30 cellular contexts compared by ENCODE assay signal in genomic region chr1:109613396-109614147, GRCh38. TPM values are rescaled to one million over a fixed set of nuclear protein-coding genes. Genes with fewer than 3 reads are reported as not detected.
DNase-seq lines count a peak whose midpoint lies in the region; ATAC-seq and TF ChIP-seq lines count a peak whose summit lies in the region.
"Had no signal": no experiment of that assay in that cellular context is flagged by ENCODE, and none has a peak within 500 bp of the region (broad histone marks: within the 10 kb centered on the region; RNA-seq: fewer than 3 reads in every experiment).

No MANE protein-coding gene starts in this region.

- no peak overlapping the region for H3K27ac Mint-ChIP-seq in GM23338
- H3K27ac Mint-ChIP-seq: activated T-cell treated with anti-CD3 and anti-CD28 coated beads, Interleukin-2, amount 50 U/mL, for 24 hours; dendritic cell treated with granulocyte-macrophage colony-stimulating factor and Interleukin-4, amounts not matched to agents 40 ng/mL and 50 ng/mL, for 4 days had no signal

- intact Hi-C loops in HCT116 (cut with micrococcal nuclease) (no loop called here), A673 (cut with micrococcal nuclease; ENCODE audit: unreplicated experiment) (no loop called here), mammary epithelial cell (cut with micrococcal nuclease) (no loop called here)

- ATAC-seq in HCT116 (no peak), GM23338 (no peak)
- ATAC-seq: foreskin keratinocyte, HepG2, psoas muscle had no signal

- H3K27ac ChIP-seq in AG04450 (ENCODE audit: low read depth, low read length): peak overlapping the region; percentile 47
- H3K27ac ChIP-seq in HCT116 (ENCODE audit: low read depth, low read length): no peak overlapping the region
- no peak overlapping the region for H3K27ac ChIP-seq in GM23338 (ENCODE audit: low read depth)
- H3K27ac ChIP-seq in A673 (ENCODE audit: low read depth, low read length, poor library complexity, severe bottlenecking): no peak overlapping the region
- no peak overlapping the region for H3K27ac ChIP-seq in mammary epithelial cell (ENCODE audit: insufficient read depth, low read depth, low read length)
- H3K27ac ChIP-seq: adrenal gland, cardiac muscle cell, foreskin keratinocyte, psoas muscle, SK-N-MC had no signal

- TF ChIP-seq CTCF in AG04450 (IDR thresholded peaks at IDR 0.05; ENCODE audit: low read depth, low read length) (no peak), HCT116 (IDR thresholded peaks at IDR 0.05 in 2 of 3, conservative IDR thresholded peaks at IDR 0.05 in 1 of 3; ENCODE audit: borderline replicate concordance in 1 of 3, insufficient read depth in 1 of 3, low read depth in 2 of 3, low read length in 2 of 3) (no peak), GM23338 (conservative IDR thresholded peaks at IDR 0.05; ENCODE audit: low read depth in 2 of 2) (no peak), A673 (conservative IDR thresholded peaks at IDR 0.05; ENCODE audit: low read depth, low read length) (no peak), mammary epithelial cell (conservative IDR thresholded peaks at IDR 0.05 in 1 of 2, IDR thresholded peaks at IDR 0.05 in 1 of 2; ENCODE audit: extremely low read depth in 1 of 2, insufficient read depth in 1 of 2, low read depth in 1 of 2, low read length in 2 of 2) (no peak)

- H3K27me3 ChIP-seq in AG04450 (ENCODE audit: control insufficient read depth, insufficient read depth, low read length) (no peaks in the 10 kb centered on the region), HCT116 (ENCODE audit: insufficient read depth, low read length) (no peaks in the 10 kb centered on the region), GM23338 (ENCODE audit: insufficient read depth) (no peaks in the 10 kb centered on the region), A673 (replicated peaks; ENCODE audit: insufficient read depth, low read depth, low read length, poor library complexity) (no peaks in the 10 kb centered on the region), mammary epithelial cell (ENCODE audit: insufficient read depth, low read length) (no peaks in the 10 kb centered on the region)
- H3K27me3 ChIP-seq: adrenal gland, cardiac muscle cell, foreskin keratinocyte, heart right ventricle had no signal

- no peak for TF ChIP-seq POLR2A in HCT116 (IDR thresholded peaks at IDR 0.05; ENCODE audit: borderline replicate concordance, extremely low read depth, insufficient read depth, insufficient read length)

- BruUV-seq in HCT116 (replicated peaks; lab: Mats Ljungman, UMichigan): no TSS peak
- BruUV-seq in A673 (replicated peaks; lab: Mats Ljungman, UMichigan): no TSS peak
- no TSS peak for BruUV-seq in mammary epithelial cell (replicated peaks; lab: Mats Ljungman, UMichigan)

- H3K4me1 Mint-ChIP-seq in GM23338: peaks cover 30% of the 10 kb centered on the region

- RAD21 ChIA-PET in HCT116 (lab: Charles Lee; ENCODE audit: low non-redundant PET in 1 of 2, low total read pairs in 2 of 2, uncharacterized antibody in 2 of 2, unreplicated experiment in 2 of 2): no interaction called here

- H3K9me3 ChIP-seq in AG04450 (ENCODE audit: control insufficient read depth, insufficient read depth, low read length) (no peaks in the 10 kb centered on the region), HCT116 (ENCODE audit: control insufficient read depth in 1 of 2, insufficient read depth in 1 of 2, low read depth in 1 of 2, low read length in 2 of 2) (no peaks in the 10 kb centered on the region), A673 (ENCODE audit: low read depth, low read length, poor library complexity, severe bottlenecking) (no peaks in the 10 kb centered on the region), mammary epithelial cell (replicated peaks; ENCODE audit: insufficient read depth, low read length) (no peaks in the 10 kb centered on the region)
- H3K9me3 ChIP-seq: adrenal gland, HAP-1, heart right ventricle, psoas muscle had no signal

- H3K4me2 ChIP-seq in HCT116 (ENCODE audit: low read length) (peak overlapping the region; percentile 13), GM23338 (no peak overlapping the region), mammary epithelial cell (ENCODE audit: insufficient read depth, low read depth, low read length) (no peak overlapping the region)

- H3K9ac ChIP-seq in HCT116 (ENCODE audit: low read length): no peak overlapping the region
- no peak overlapping the region for H3K9ac ChIP-seq in mammary epithelial cell (ENCODE audit: insufficient read depth, low read length)

- H3K4me3 ChIP-seq in AG04450 (ENCODE audit: low read depth, low read length): no peak overlapping the region
- no peak overlapping the region for H3K4me3 ChIP-seq in HCT116 (replicated peaks in 1 of 2; ENCODE audit: low read depth in 1 of 2, low read length in 2 of 2)
- no peak overlapping the region for H3K4me3 ChIP-seq in GM23338
- H3K4me3 ChIP-seq in A673 (ENCODE audit: low read depth, low read length, poor library complexity, severe bottlenecking): no peak overlapping the region
- H3K4me3 ChIP-seq in mammary epithelial cell (replicated peaks in 1 of 3; ENCODE audit: insufficient read depth in 1 of 3, low read depth in 2 of 3, low read length in 3 of 3): no peak overlapping the region
- H3K4me3 ChIP-seq: adrenal gland, cardiac muscle cell, HAP-1, heart right ventricle, psoas muscle, SK-N-MC had no signal

- dilution Hi-C loops in mammary epithelial cell (cut with HindIII; ENCODE audit: low sequenced_read_pairs): no loop called here

- WGBS in mammary epithelial cell (ENCODE audit: low coverage, missing lambda C conversion rate): 66% methylated on average over 7 of the region's 7 CpGs

- CTCF ChIA-PET in AG04450 (lab: Charles Lee): interaction anchor here (0.8 to 2.4 kb wide), 5 partner anchors 27 to 163 kb away, joined by 3 to 13 read pairs (median 4); no protein-coding TSS in a partner anchor
- CTCF ChIA-PET in HCT116 (lab: Charles Lee): interaction anchor here (1.2 to 1.5 kb wide), 3 partner anchors 17 to 68 kb away, joined by 3 to 6 read pairs (median 3); no protein-coding TSS in a partner anchor
- CTCF ChIA-PET in A673 (lab: Charles Lee): no interaction called here
- CTCF ChIA-PET in mammary epithelial cell (lab: Charles Lee; ENCODE audit: low non-redundant PET): interaction anchor here (0.7 kb wide), 1 partner anchor 66 kb away, joined by 5 read pairs; no protein-coding TSS in a partner anchor

- H3K4me1 ChIP-seq in HCT116 (ENCODE audit: control insufficient read depth in 1 of 2, insufficient read depth in 2 of 2, low read length in 2 of 2) (peaks cover 16 to 52% of the 10 kb centered on the region in 2 experiments), GM23338 (ENCODE audit: insufficient read depth) (peaks cover 22% of the 10 kb centered on the region), A673 (ENCODE audit: insufficient read depth, low read length, poor library complexity, severe bottlenecking) (peaks cover 8% of the 10 kb centered on the region), mammary epithelial cell (ENCODE audit: insufficient read depth, low read length) (peaks cover 13% of the 10 kb centered on the region)
- H3K4me1 ChIP-seq: adrenal gland, psoas muscle had no signal

- no peaks in the 10 kb centered on the region for H3K79me2 ChIP-seq in HCT116 (ENCODE audit: insufficient read depth, low read length)
- no peaks in the 10 kb centered on the region for H3K79me2 ChIP-seq in GM23338 (replicated peaks; ENCODE audit: insufficient read depth)
- no peaks in the 10 kb centered on the region for H3K79me2 ChIP-seq in mammary epithelial cell (ENCODE audit: insufficient read depth, low read length)

- H3K4me3 Mint-ChIP-seq in GM23338: no peak overlapping the region
- H3K4me3 Mint-ChIP-seq: activated T-cell treated with anti-CD3 and anti-CD28 coated beads, Interleukin-2, amount 50 U/mL, for 24 hours; dendritic cell treated with granulocyte-macrophage colony-stimulating factor and Interleukin-4, amounts not matched to agents 40 ng/mL and 50 ng/mL, for 4 days; neural crest cell had no signal

- in situ Hi-C loops in mammary epithelial cell (cut with MboI; ENCODE audit: low sequenced_read_pairs in 2 of 2): no loop called here

- H3K36me3 ChIP-seq in HCT116 (ENCODE audit: control insufficient read depth in 1 of 2, insufficient read depth in 2 of 2, low read length in 2 of 2) (no peaks in the 10 kb centered on the region), GM23338 (ENCODE audit: insufficient read depth) (no peaks in the 10 kb centered on the region), A673 (ENCODE audit: insufficient read depth, low read length, poor library complexity, severe bottlenecking) (no peaks in the 10 kb centered on the region), mammary epithelial cell (ENCODE audit: insufficient read depth, low read length) (no peaks in the 10 kb centered on the region)
- H3K36me3 ChIP-seq: adrenal gland, cardiac muscle cell, HAP-1, heart right ventricle had no signal

- H2AFZ ChIP-seq in HCT116 (ENCODE audit: low read depth, low read length, poor library complexity, severe bottlenecking) (no peak overlapping the region), GM23338 (no peak overlapping the region), mammary epithelial cell (ENCODE audit: low read depth, low read length) (no peak overlapping the region)

- no peaks in the 10 kb centered on the region for H3K9me3 Mint-ChIP-seq in GM23338
- H3K9me3 Mint-ChIP-seq: activated T-cell treated with anti-CD3 and anti-CD28 coated beads, Interleukin-2, amount 50 U/mL, for 24 hours; dendritic cell treated with granulocyte-macrophage colony-stimulating factor and Interleukin-4, amounts not matched to agents 40 ng/mL and 50 ng/mL, for 4 days; neural crest cell had no signal

- POLR2A ChIA-PET in AG04450 (lab: Yijun Ruan, JAX): interaction anchor here (1.9 kb wide), 1 partner anchor 65 kb away, joined by 10 read pairs; the partner anchor contains the start of gene GNAI3
- POLR2A ChIA-PET in HCT116 (lab: Charles Lee): interaction anchor here (0.5 to 1.5 kb wide), 2 partner anchors 38 to 65 kb away, joined by 4 to 5 read pairs; partner anchors contain the start of gene GNAI3
- POLR2A ChIA-PET in A673 (lab: Charles Lee; ENCODE audit: low non-redundant PET): no interaction called here

- no peaks in the 10 kb centered on the region for H4K20me1 ChIP-seq in HCT116 (ENCODE audit: insufficient read depth)
- H4K20me1 ChIP-seq in GM23338 (replicated peaks; ENCODE audit: insufficient read depth): no peaks in the 10 kb centered on the region
- no peaks in the 10 kb centered on the region for H4K20me1 ChIP-seq in mammary epithelial cell (ENCODE audit: insufficient read depth, low read length)

- H3K27me3 Mint-ChIP-seq in GM23338 (ENCODE audit: insufficient read depth, low read depth, poor library complexity): peaks cover 8% of the 10 kb centered on the region
- H3K27me3 Mint-ChIP-seq: activated T-cell treated with anti-CD3 and anti-CD28 coated beads, Interleukin-2, amount 50 U/mL, for 24 hours; dendritic cell treated with granulocyte-macrophage colony-stimulating factor and Interleukin-4, amounts not matched to agents 40 ng/mL and 50 ng/mL, for 4 days had no signal

- H3F3A ChIP-seq in GM23338 (replicated peaks; ENCODE audit: low read depth): no peaks in the 10 kb centered on the region

- DNase-seq in AG04450 (ENCODE audit: low read depth, low spot score): no peak
- DNase-seq in HCT116 (ENCODE audit: low read depth, low spot score): no peak
- peak; percentile 53 for DNase-seq in dermis blood vessel endothelial cell
- DNase-seq in lung microvascular endothelial cell (ENCODE audit: low read depth in 2 of 2): peak; percentile 33 to 43
- DNase-seq in iPS-NIHi7 (ENCODE audit: extremely low spot score): no peak
- no peak for DNase-seq in GM23338 (ENCODE audit: low spot score)
- DNase-seq in A673 (ENCODE audit: low spot score): no peak
- no peak for DNase-seq in mammary epithelial cell
- DNase-seq: activated CD4-positive, alpha-beta T cell treated with anti-CD3 and anti-CD28 coated beads for 48 hours; activated T-cell treated with anti-CD3 and anti-CD28 coated beads, Interleukin-2, amount 50 U/mL, for 24 hours; adrenal gland; Calu3; DND-41; heart right ventricle; NCI-H1048; NCI-H1694 treated with DMSO at 0.1 percent for 48 hours; NCI-H69; psoas muscle; stimulated activated CD4-positive, alpha-beta T cell treated with anti-CD3 and anti-CD28 coated beads, Interleukin-1b, Interleukin-23, amount 100 ng/mL, for 48 hours; T-helper 2 cell had no signal

- TF ChIP-seq RAD21 in HCT116 (IDR thresholded peaks at IDR 0.05; ENCODE audit: low read depth): no peak

- H3K9me2 ChIP-seq in HCT116 (ENCODE audit: insufficient read depth) (no peaks in the 10 kb centered on the region), GM23338 (ENCODE audit: insufficient read depth) (peaks cover 7% of the 10 kb centered on the region; the same call in 1 of the 2 replicates)

- no peaks in the 10 kb centered on the region; the same call in 2 of the 3 replicates for H3K36me3 Mint-ChIP-seq in GM23338 (ENCODE audit: low read depth)

RNA-seq across cellular contexts. Expression of gene GNAT2, which starts 5.8 kb away (rescaled TPM):
- polyA plus RNA-seq in AG04450 (2011; rRNA removed) (0.06 TPM in 1 of 2 replicates, not detected in the other), GM23338 (2016; fragmentation: Nextera tagmentation; extraction: Ambion mirVana) (not detected in 2 replicates), mammary epithelial cell (0.20 TPM)
- 0.26 and 0.41 TPM in 2 replicates for polyA minus RNA-seq in AG04450 (2011; rRNA and poly(A)+ RNA removed)
- total RNA-seq in HCT116 (2021; ENCODE audit: unreplicated experiment) (0.76 TPM), dermis blood vessel endothelial cell (not detected in 2 replicates), lung microvascular endothelial cell (under 0.01 and 0.22 TPM in 2 replicates), A673 (2021) (not detected in 2 replicates), mammary epithelial cell (not detected)
- 0.16 and 0.34 TPM in 2 replicates for polyA plus RNA-seq in HCT116 (2012)
- total RNA-seq in GM23338 (2014; rRNA removed; shearing (Covaris generic)): 0.21 TPM in 1 of 2 replicates, not detected in the other
- not detected for polyA minus RNA-seq in mammary epithelial cell
- total RNA-seq: Calu3, cardiac muscle cell, foreskin keratinocyte, heart right ventricle, lower leg skin, neural crest cell, psoas muscle, skeletal muscle tissue, urinary bladder had no signal
- polyA plus RNA-seq: cardiac muscle cell, urinary bladder had no signal

RNA-seq across cellular contexts. Expression of gene AMPD2, which starts 6.1 kb away (rescaled TPM):
- 35.4 and 54.2 TPM in 2 replicates for polyA plus RNA-seq in AG04450 (2011; rRNA removed)
- 75.4 and 97.7 TPM in 2 replicates for polyA minus RNA-seq in AG04450 (2011; rRNA and poly(A)+ RNA removed)
- 69.9 TPM for total RNA-seq in HCT116 (2021; ENCODE audit: unreplicated experiment)
- polyA plus RNA-seq in HCT116 (2012): 51.0 and 66.3 TPM in 2 replicates
- 32.0 and 40.4 TPM in 2 replicates for total RNA-seq in dermis blood vessel endothelial cell
- total RNA-seq in lung microvascular endothelial cell: 25.3 and 26.8 TPM in 2 replicates
- total RNA-seq in GM23338 (2014; rRNA removed; shearing (Covaris generic)): 58.6 and 62.1 TPM in 2 replicates
- polyA plus RNA-seq in GM23338 (2016; fragmentation: Nextera tagmentation; extraction: Ambion mirVana): 23.1 and 24.5 TPM in 2 replicates
- 119 and 132 TPM in 2 replicates for total RNA-seq in A673 (2021)
- 10 to 100 TPM; 29.7 to 45.2 TPM for total RNA-seq in mammary epithelial cell
- 28.3 TPM for polyA plus RNA-seq in mammary epithelial cell
- 36.7 TPM for polyA minus RNA-seq in mammary epithelial cell

RNA-seq across cellular contexts. Expression of gene GSTM4, which starts 42.3 kb away (rescaled TPM):
- 62.6 and 64.1 TPM in 2 replicates for polyA plus RNA-seq in AG04450 (2011; rRNA removed)
- polyA minus RNA-seq in AG04450 (2011; rRNA and poly(A)+ RNA removed): 26.5 and 27.6 TPM in 2 replicates
- 15.9 TPM for total RNA-seq in HCT116 (2021; ENCODE audit: unreplicated experiment)
- 14.9 and 18.0 TPM in 2 replicates for polyA plus RNA-seq in HCT116 (2012)
- 1.5 and 2.7 TPM in 2 replicates for total RNA-seq in dermis blood vessel endothelial cell
- total RNA-seq in lung microvascular endothelial cell: 0.40 and 0.65 TPM in 2 replicates
- total RNA-seq in GM23338 (2014; rRNA removed; shearing (Covaris generic)): 8.6 and 12.8 TPM in 2 replicates
- polyA plus RNA-seq in GM23338 (2016; fragmentation: Nextera tagmentation; extraction: Ambion mirVana): 12.9 and 17.3 TPM in 2 replicates
- total RNA-seq in A673 (2021): 173 and 188 TPM in 2 replicates
- total RNA-seq in mammary epithelial cell: 1 to 10 TPM; 5.0 to 5.8 TPM
- 1.4 TPM for polyA plus RNA-seq in mammary epithelial cell
- polyA minus RNA-seq in mammary epithelial cell: 3.0 TPM

RNA-seq across cellular contexts. Expression of gene GSTM2, which starts 54.3 kb away (rescaled TPM):
- polyA plus RNA-seq in AG04450 (2011; rRNA removed) (90.2 and 93.8 TPM in 2 replicates), GM23338 (2016; fragmentation: Nextera tagmentation; extraction: Ambion mirVana) (12.1 and 16.0 TPM in 2 replicates), mammary epithelial cell (1.6 TPM)
- 43.4 and 43.6 TPM in 2 replicates for polyA minus RNA-seq in AG04450 (2011; rRNA and poly(A)+ RNA removed)
- total RNA-seq in HCT116 (2021; ENCODE audit: unreplicated experiment) (5.9 TPM), dermis blood vessel endothelial cell (4.0 and 4.1 TPM in 2 replicates), lung microvascular endothelial cell (0.87 and 1.4 TPM in 2 replicates), A673 (2021) (47.3 and 62.2 TPM in 2 replicates), mammary epithelial cell (1 to 10 TPM; 2.9 to 6.7 TPM)
- polyA plus RNA-seq in HCT116 (2012): 3.8 and 5.3 TPM in 2 replicates
- 8.9 and 20.3 TPM in 2 replicates for total RNA-seq in GM23338 (2014; rRNA removed; shearing (Covaris generic))
- polyA minus RNA-seq in mammary epithelial cell: not detected

Comparison
In these comparisons a context has a peak if more than half of its experiments do, and no peak if none do; other contexts are left out.
1. DNase-seq: peak in dermis blood vessel endothelial cell (single experiment) and lung microvascular endothelial cell (2 of 2); none in AG04450 (single experiment), HCT116 (single experiment), iPS-NIHi7 (single experiment), GM23338 (single experiment), A673 (single experiment) and mammary epithelial cell (single experiment).
2. RNA of gene GSTM4, which starts 42.3 kb away (total RNA-seq): 173 to 188 TPM in A673; 15.9 TPM in HCT116 (single experiment), 8.6 to 12.8 TPM in GM23338, 5.0 to 5.8 TPM in mammary epithelial cell, 1.5 to 2.7 TPM in dermis blood vessel endothelial cell and 0.40 to 0.65 TPM in lung microvascular endothelial cell; every median in the first group is over 10 times any median in the second.